1 cellular context compared by ENCODE assay signal in the genomic region with DNA sequence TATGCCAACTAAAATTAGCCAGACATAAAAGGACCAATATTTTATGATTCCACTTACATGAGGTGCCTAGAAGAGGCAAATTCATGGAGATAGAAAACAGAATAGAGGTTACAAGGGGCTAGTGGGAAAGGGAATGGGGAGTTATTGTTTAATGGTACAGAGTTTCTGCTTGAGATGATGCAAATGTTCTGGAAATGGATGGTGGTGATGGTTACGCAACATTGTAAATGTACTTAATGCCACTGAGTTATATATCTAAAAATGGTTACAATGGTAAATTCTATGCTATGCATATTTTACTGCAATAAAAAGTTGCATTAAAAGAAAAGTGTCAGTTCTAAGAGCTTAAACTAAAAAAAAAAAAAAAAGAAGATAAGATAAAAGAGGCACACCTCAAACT.
TF ChIP-seq lines count a peak whose summit lies in the region.

No MANE protein-coding gene starts in this region.

TF ChIP-seq in K562, 482 proteins besides CTCF, POLR2A, EP300 and RAD21:
- TF ChIP-seq CEBPG (CRISPR knock-in tag; IDR thresholded peaks at IDR 0.05) (no peak), CEBPG (tag; conservative IDR thresholded peaks at IDR 0.05 in 1 of 2, IDR thresholded peaks at IDR 0.05 in 1 of 2) (peak; percentile 70 to 90), FOXM1 (IDR thresholded peaks at IDR 0.05; ENCODE audit: low read depth) (no peak), FOXM1 (CRISPR knock-in tag; IDR thresholded peaks at IDR 0.05; ENCODE audit: low read depth) (no peak), CEBPB (tag; IDR thresholded peaks at IDR 0.05) (peak; percentile 89), ADNP (tag; IDR thresholded peaks at IDR 0.05) (no peak), ASH1L (IDR thresholded peaks at IDR 0.05; ENCODE audit: borderline replicate concordance, low read depth, partially characterized antibody) (no peak), RBFOX2 (IDR thresholded peaks at IDR 0.05; ENCODE audit: low read depth, low read length) (no peak)
- TF ChIP-seq, protein P1, sequence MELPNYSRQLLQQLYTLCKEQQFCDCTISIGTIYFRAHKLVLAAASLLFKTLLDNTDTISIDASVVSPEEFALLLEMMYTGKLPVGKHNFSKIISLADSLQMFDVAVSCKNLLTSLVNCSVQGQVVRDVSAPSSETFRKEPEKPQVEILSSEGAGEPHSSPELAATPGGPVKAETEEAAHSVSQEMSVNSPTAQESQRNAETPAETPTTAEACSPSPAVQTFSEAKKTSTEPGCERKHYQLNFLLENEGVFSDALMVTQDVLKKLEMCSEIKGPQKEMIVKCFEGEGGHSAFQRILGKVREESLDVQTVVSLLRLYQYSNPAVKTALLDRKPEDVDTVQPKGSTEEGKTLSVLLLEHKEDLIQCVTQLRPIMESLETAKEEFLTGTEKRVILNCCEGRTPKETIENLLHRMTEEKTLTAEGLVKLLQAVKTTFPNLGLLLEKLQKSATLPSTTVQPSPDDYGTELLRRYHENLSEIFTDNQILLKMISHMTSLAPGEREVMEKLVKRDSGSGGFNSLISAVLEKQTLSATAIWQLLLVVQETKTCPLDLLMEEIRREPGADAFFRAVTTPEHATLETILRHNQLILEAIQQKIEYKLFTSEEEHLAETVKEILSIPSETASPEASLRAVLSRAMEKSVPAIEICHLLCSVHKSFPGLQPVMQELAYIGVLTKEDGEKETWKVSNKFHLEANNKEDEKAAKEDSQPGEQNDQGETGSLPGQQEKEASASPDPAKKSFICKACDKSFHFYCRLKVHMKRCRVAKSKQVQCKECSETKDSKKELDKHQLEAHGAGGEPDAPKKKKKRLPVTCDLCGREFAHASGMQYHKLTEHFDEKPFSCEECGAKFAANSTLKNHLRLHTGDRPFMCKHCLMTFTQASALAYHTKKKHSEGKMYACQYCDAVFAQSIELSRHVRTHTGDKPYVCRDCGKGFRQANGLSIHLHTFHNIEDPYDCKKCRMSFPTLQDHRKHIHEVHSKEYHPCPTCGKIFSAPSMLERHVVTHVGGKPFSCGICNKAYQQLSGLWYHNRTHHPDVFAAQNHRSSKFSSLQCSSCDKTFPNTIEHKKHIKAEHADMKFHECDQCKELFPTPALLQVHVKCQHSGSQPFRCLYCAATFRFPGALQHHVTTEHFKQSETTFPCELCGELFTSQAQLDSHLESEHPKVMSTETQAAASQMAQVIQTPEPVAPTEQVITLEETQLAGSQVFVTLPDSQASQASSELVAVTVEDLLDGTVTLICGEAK (IDR thresholded peaks at IDR 0.05), result no peak
- TF ChIP-seq, protein P1 (CRISPR knock-in tag; IDR thresholded peaks at IDR 0.05), result no peak
